In the genomic region with DNA sequence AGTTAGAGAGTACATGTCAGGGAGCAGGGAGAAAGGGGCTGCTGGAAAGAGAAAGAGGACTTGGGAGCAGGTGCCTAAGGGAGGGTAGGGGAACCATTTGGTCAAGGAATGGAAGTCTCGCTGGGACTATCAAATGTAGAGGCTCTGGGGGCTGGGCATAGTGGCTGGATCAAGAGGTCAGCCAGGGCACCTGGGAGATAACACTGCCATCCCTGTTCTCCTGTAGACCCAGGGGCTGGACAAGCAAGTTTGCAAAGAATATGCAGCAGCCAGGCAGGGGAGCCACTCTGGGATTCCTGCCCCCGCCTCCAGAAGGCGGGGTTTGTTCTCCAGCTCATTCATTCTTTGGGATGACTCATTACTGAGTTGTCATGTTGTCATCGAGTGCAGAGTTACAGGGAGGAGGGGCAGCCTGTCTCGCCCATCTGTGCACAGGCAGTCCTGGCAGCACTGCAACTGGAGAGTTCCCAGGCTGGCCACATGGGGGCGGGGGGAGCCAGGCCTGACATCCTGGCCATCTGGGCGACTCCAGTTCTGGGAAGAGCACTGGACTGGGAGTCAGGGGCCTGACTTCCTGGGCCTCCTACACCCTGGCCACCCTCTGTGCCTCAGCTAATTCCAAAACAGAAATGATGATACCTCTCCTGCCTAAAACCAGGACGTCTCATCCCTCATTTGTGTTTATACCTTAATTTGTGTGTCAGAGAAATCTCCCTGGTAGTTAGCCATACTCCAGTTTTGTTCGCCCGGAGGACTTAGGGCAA, we compare ENCODE assay signal across 1 cellular context.
TF ChIP-seq lines count a peak whose summit lies in the region.

No MANE protein-coding gene starts in this region.

TF ChIP-seq in HepG2, 621 proteins besides CTCF, POLR2A, EP300 and RAD21 (continued from another document and continues in another):
- no peak for TF ChIP-seq HNRNPK (IDR thresholded peaks at IDR 0.05; ENCODE audit: low read depth, low read length, poor library complexity, severe bottlenecking)
- TF ChIP-seq, protein P1, sequence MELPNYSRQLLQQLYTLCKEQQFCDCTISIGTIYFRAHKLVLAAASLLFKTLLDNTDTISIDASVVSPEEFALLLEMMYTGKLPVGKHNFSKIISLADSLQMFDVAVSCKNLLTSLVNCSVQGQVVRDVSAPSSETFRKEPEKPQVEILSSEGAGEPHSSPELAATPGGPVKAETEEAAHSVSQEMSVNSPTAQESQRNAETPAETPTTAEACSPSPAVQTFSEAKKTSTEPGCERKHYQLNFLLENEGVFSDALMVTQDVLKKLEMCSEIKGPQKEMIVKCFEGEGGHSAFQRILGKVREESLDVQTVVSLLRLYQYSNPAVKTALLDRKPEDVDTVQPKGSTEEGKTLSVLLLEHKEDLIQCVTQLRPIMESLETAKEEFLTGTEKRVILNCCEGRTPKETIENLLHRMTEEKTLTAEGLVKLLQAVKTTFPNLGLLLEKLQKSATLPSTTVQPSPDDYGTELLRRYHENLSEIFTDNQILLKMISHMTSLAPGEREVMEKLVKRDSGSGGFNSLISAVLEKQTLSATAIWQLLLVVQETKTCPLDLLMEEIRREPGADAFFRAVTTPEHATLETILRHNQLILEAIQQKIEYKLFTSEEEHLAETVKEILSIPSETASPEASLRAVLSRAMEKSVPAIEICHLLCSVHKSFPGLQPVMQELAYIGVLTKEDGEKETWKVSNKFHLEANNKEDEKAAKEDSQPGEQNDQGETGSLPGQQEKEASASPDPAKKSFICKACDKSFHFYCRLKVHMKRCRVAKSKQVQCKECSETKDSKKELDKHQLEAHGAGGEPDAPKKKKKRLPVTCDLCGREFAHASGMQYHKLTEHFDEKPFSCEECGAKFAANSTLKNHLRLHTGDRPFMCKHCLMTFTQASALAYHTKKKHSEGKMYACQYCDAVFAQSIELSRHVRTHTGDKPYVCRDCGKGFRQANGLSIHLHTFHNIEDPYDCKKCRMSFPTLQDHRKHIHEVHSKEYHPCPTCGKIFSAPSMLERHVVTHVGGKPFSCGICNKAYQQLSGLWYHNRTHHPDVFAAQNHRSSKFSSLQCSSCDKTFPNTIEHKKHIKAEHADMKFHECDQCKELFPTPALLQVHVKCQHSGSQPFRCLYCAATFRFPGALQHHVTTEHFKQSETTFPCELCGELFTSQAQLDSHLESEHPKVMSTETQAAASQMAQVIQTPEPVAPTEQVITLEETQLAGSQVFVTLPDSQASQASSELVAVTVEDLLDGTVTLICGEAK (IDR thresholded peaks at IDR 0.05), result no peak
- TF ChIP-seq, protein P1 (CRISPR knock-in tag; IDR thresholded peaks at IDR 0.05), result peak; percentile 84; the same call in 1 of the 2 replicates
- no peak for TF ChIP-seq HOXA9 (CRISPR knock-in tag; IDR thresholded peaks at IDR 0.05; ENCODE audit: borderline replicate concordance)
- peak; percentile 100 for TF ChIP-seq FOSL2 (CRISPR knock-in tag; IDR thresholded peaks at IDR 0.05)
- TF ChIP-seq CHD2 (IDR thresholded peaks at IDR 0.05; ENCODE audit: low read depth, low read length), result no peak
- no peak for TF ChIP-seq KLF15 (CRISPR knock-in tag; IDR thresholded peaks at IDR 0.05; ENCODE audit: borderline replicate concordance)
- peak; percentile 81; the same call in 1 of the 2 replicates for TF ChIP-seq ZNF556 (CRISPR knock-in tag; IDR thresholded peaks at IDR 0.05; ENCODE audit: borderline replicate concordance)
- TF ChIP-seq, protein P2, sequence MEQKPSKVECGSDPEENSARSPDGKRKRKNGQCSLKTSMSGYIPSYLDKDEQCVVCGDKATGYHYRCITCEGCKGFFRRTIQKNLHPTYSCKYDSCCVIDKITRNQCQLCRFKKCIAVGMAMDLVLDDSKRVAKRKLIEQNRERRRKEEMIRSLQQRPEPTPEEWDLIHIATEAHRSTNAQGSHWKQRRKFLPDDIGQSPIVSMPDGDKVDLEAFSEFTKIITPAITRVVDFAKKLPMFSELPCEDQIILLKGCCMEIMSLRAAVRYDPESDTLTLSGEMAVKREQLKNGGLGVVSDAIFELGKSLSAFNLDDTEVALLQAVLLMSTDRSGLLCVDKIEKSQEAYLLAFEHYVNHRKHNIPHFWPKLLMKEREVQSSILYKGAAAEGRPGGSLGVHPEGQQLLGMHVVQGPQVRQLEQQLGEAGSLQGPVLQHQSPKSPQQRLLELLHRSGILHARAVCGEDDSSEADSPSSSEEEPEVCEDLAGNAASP (CRISPR knock-in tag; IDR thresholded peaks at IDR 0.05; ENCODE audit: borderline replicate concordance), result peak; percentile 57
- TF ChIP-seq ZBTB7A (CRISPR knock-in tag; IDR thresholded peaks at IDR 0.05), result no peak
- TF ChIP-seq BHLHE40 (IDR thresholded peaks at IDR 0.05; ENCODE audit: low read length), result peak; percentile 40; the same call in 1 of the 2 replicates
- no peak for TF ChIP-seq ZC3H13 (CRISPR knock-in tag; IDR thresholded peaks at IDR 0.05)
- 0 out of 2 replicates have a peak, but pooled peaks have one; percentile 50 for TF ChIP-seq ZC3H4 (CRISPR knock-in tag; IDR thresholded peaks at IDR 0.05; ENCODE audit: borderline replicate concordance)
- TF ChIP-seq MZF1 (CRISPR knock-in tag; IDR thresholded peaks at IDR 0.05; ENCODE audit: borderline replicate concordance), result no peak
- peak; percentile 76 for TF ChIP-seq ZNF329 (CRISPR knock-in tag; IDR thresholded peaks at IDR 0.05; ENCODE audit: low read depth)
- TF ChIP-seq, protein P3, sequence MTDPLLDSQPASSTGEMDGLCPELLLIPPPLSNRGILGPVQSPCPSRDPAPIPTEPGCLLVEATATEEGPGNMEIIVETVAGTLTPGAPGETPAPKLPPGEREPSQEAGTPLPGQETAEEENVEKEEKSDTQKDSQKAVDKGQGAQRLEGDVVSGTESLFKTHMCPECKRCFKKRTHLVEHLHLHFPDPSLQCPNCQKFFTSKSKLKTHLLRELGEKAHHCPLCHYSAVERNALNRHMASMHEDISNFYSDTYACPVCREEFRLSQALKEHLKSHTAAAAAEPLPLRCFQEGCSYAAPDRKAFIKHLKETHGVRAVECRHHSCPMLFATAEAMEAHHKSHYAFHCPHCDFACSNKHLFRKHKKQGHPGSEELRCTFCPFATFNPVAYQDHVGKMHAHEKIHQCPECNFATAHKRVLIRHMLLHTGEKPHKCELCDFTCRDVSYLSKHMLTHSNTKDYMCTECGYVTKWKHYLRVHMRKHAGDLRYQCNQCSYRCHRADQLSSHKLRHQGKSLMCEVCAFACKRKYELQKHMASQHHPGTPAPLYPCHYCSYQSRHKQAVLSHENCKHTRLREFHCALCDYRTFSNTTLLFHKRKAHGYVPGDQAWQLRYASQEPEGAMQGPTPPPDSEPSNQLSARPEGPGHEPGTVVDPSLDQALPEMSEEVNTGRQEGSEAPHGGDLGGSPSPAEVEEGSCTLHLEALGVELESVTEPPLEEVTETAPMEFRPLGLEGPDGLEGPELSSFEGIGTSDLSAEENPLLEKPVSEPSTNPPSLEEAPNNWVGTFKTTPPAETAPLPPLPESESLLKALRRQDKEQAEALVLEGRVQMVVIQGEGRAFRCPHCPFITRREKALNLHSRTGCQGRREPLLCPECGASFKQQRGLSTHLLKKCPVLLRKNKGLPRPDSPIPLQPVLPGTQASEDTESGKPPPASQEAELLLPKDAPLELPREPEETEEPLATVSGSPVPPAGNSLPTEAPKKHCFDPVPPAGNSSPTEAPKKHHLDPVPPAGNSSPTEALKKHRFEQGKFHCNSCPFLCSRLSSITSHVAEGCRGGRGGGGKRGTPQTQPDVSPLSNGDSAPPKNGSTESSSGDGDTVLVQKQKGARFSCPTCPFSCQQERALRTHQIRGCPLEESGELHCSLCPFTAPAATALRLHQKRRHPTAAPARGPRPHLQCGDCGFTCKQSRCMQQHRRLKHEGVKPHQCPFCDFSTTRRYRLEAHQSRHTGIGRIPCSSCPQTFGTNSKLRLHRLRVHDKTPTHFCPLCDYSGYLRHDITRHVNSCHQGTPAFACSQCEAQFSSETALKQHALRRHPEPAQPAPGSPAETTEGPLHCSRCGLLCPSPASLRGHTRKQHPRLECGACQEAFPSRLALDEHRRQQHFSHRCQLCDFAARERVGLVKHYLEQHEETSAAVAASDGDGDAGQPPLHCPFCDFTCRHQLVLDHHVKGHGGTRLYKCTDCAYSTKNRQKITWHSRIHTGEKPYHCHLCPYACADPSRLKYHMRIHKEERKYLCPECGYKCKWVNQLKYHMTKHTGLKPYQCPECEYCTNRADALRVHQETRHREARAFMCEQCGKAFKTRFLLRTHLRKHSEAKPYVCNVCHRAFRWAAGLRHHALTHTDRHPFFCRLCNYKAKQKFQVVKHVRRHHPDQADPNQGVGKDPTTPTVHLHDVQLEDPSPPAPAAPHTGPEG (CRISPR knock-in tag; IDR thresholded peaks at IDR 0.05), result peak; percentile 71
- TF ChIP-seq MXI1 (IDR thresholded peaks at IDR 0.05; ENCODE audit: borderline replicate concordance, low read depth, low read length), result peak; percentile 90
- TF ChIP-seq, protein P4, sequence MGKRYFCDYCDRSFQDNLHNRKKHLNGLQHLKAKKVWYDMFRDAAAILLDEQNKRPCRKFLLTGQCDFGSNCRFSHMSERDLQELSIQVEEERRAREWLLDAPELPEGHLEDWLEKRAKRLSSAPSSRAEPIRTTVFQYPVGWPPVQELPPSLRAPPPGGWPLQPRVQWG (CRISPR knock-in tag; IDR thresholded peaks at IDR 0.05; ENCODE audit: borderline replicate concordance, low read depth), result no peak
- TF ChIP-seq ARHGAP35 (CRISPR knock-in tag; IDR thresholded peaks at IDR 0.05; ENCODE audit: borderline replicate concordance), result 0 out of 2 replicates have a peak, but pooled peaks have one; percentile 54
- no peak for TF ChIP-seq ZNF354B (CRISPR knock-in tag; IDR thresholded peaks at IDR 0.05)
- TF ChIP-seq, protein P5, sequence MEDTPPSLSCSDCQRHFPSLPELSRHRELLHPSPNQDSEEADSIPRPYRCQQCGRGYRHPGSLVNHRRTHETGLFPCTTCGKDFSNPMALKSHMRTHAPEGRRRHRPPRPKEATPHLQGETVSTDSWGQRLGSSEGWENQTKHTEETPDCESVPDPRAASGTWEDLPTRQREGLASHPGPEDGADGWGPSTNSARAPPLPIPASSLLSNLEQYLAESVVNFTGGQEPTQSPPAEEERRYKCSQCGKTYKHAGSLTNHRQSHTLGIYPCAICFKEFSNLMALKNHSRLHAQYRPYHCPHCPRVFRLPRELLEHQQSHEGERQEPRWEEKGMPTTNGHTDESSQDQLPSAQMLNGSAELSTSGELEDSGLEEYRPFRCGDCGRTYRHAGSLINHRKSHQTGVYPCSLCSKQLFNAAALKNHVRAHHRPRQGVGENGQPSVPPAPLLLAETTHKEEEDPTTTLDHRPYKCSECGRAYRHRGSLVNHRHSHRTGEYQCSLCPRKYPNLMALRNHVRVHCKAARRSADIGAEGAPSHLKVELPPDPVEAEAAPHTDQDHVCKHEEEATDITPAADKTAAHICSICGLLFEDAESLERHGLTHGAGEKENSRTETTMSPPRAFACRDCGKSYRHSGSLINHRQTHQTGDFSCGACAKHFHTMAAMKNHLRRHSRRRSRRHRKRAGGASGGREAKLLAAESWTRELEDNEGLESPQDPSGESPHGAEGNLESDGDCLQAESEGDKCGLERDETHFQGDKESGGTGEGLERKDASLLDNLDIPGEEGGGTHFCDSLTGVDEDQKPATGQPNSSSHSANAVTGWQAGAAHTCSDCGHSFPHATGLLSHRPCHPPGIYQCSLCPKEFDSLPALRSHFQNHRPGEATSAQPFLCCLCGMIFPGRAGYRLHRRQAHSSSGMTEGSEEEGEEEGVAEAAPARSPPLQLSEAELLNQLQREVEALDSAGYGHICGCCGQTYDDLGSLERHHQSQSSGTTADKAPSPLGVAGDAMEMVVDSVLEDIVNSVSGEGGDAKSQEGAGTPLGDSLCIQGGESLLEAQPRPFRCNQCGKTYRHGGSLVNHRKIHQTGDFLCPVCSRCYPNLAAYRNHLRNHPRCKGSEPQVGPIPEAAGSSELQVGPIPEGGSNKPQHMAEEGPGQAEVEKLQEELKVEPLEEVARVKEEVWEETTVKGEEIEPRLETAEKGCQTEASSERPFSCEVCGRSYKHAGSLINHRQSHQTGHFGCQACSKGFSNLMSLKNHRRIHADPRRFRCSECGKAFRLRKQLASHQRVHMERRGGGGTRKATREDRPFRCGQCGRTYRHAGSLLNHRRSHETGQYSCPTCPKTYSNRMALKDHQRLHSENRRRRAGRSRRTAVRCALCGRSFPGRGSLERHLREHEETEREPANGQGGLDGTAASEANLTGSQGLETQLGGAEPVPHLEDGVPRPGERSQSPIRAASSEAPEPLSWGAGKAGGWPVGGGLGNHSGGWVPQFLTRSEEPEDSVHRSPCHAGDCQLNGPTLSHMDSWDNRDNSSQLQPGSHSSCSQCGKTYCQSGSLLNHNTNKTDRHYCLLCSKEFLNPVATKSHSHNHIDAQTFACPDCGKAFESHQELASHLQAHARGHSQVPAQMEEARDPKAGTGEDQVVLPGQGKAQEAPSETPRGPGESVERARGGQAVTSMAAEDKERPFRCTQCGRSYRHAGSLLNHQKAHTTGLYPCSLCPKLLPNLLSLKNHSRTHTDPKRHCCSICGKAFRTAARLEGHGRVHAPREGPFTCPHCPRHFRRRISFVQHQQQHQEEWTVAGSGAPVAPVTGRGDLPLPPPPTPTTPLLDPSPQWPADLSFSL (CRISPR knock-in tag; IDR thresholded peaks at IDR 0.05), result no peak
- TF ChIP-seq, protein P6, sequence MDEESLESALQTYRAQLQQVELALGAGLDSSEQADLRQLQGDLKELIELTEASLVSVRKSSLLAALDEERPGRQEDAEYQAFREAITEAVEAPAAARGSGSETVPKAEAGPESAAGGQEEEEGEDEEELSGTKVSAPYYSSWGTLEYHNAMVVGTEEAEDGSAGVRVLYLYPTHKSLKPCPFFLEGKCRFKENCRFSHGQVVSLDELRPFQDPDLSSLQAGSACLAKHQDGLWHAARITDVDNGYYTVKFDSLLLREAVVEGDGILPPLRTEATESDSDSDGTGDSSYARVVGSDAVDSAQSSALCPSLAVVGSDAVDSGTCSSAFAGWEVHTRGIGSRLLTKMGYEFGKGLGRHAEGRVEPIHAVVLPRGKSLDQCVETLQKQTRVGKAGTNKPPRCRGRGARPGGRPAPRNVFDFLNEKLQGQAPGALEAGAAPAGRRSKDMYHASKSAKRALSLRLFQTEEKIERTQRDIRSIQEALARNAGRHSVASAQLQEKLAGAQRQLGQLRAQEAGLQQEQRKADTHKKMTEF (CRISPR knock-in tag; IDR thresholded peaks at IDR 0.05), result peak; percentile 87
- no peak; the same call in 1 of the 2 replicates for TF ChIP-seq RFX3 (CRISPR knock-in tag; IDR thresholded peaks at IDR 0.05)
